ENCODE assay signal across 28 cellular contexts in genomic region chr10:108037061-108037460, GRCh38.
"Had no signal": no experiment of that assay in that cellular context is flagged by ENCODE, and none has a peak within 500 bp of the region (broad histone marks: within the 10 kb centered on the region; RNA-seq: fewer than 3 reads in every experiment).

No MANE protein-coding gene starts in this region.

- H3K27me3 ChIP-seq: pancreas, stomach, testis, thyroid gland, transverse colon, upper lobe of right lung had no signal

- H3K4me3 ChIP-seq: left ventricle myocardium inferior, lung, pancreas, prostate gland, skin epidermis, stomach, testis, thyroid gland, transverse colon, upper lobe of right lung had no signal

- H3K27ac Mint-ChIP-seq: immature natural killer cell; naive thymus-derived CD8-positive, alpha-beta T cell; stimulated activated naive B cell treated with anti-CD40 and anti-IgM and Interleukin-4, amounts not matched to agents 10 μg/mL and 1 μg/mL and 100 μg/mL, for 72 hours had no signal

- ATAC-seq: naive thymus-derived CD8-positive, alpha-beta T cell; pancreas; right cardiac atrium; sciatic nerve; stimulated activated naive B cell treated with anti-CD40 and anti-IgM and Interleukin-4, amounts not matched to agents 10 μg/mL and 1 μg/mL and 100 μg/mL, for 72 hours; stimulated activated naive CD8-positive, alpha-beta T cell treated with anti-CD3 and anti-CD28 coated beads, Interleukin-15, Interleukin-2, amounts not matched to agents 100 U/mL and 50 U/mL, for 24 hours; upper lobe of right lung had no signal

- H3K4me1 Mint-ChIP-seq: immature natural killer cell; naive thymus-derived CD8-positive, alpha-beta T cell; neural crest cell; stimulated activated naive B cell treated with anti-CD40 and anti-IgM and Interleukin-4, amounts not matched to agents 10 μg/mL and 1 μg/mL and 100 μg/mL, for 72 hours had no signal

- DNase-seq: hypothalamus; immature natural killer cell; kidney; left ventricle myocardium inferior; mesenchymal stem cell; naive thymus-derived CD8-positive, alpha-beta T cell; nucleus accumbens; pancreas; posterior cingulate gyrus; retina; right cardiac atrium; stimulated activated CD4-positive, alpha-beta T cell treated with anti-CD3 and anti-CD28 coated beads, Interleukin-12 subunit alpha, Interleukin-12 subunit beta, amount 100 ng/mL, for 4 hours; stimulated activated CD4-positive, alpha-beta T cell treated with anti-CD3 and anti-CD28 coated beads, Interleukin-15, amount 100 ng/mL, for 24 hours; stimulated activated CD4-positive, alpha-beta T cell treated with anti-CD3 and anti-CD28 coated beads, Interleukin-2, amount 100 ng/mL, for 24 hours; stimulated activated CD4-positive, alpha-beta T cell treated with anti-CD3 and anti-CD28 coated beads, Interleukin-4, amount 100 ng/mL, for 1 hour; stimulated activated naive B cell treated with anti-CD40 and anti-IgM and Interleukin-4, amounts not matched to agents 10 μg/mL and 1 μg/mL and 100 μg/mL, for 72 hours; stimulated activated naive CD8-positive, alpha-beta T cell treated with anti-CD3 and anti-CD28 coated beads, Interleukin-15, Interleukin-2, amounts not matched to agents 100 U/mL and 50 U/mL, for 24 hours; stomach; testis; thyroid gland; transverse colon; upper lobe of right lung had no signal

- H3K27ac ChIP-seq: left ventricle myocardium inferior, pancreas, prostate gland, skin epidermis, stomach, testis, thyroid gland, transverse colon, upper lobe of right lung had no signal

- H3K9me3 ChIP-seq: left ventricle myocardium inferior, pancreas, prostate gland, stomach, testis, thyroid gland, transverse colon, upper lobe of right lung had no signal

- H3K27me3 Mint-ChIP-seq: naive thymus-derived CD8-positive, alpha-beta T cell; stimulated activated naive B cell treated with anti-CD40 and anti-IgM and Interleukin-4, amounts not matched to agents 10 μg/mL and 1 μg/mL and 100 μg/mL, for 72 hours had no signal

- H3K36me3 ChIP-seq: left ventricle myocardium inferior, pancreas, prostate gland, stomach, thyroid gland, transverse colon, upper lobe of right lung had no signal

- H3K4me3 Mint-ChIP-seq: immature natural killer cell; naive thymus-derived CD8-positive, alpha-beta T cell; nephron; neural crest cell; stimulated activated naive B cell treated with anti-CD40 and anti-IgM and Interleukin-4, amounts not matched to agents 10 μg/mL and 1 μg/mL and 100 μg/mL, for 72 hours had no signal

- H3K4me1 ChIP-seq: left ventricle myocardium inferior, pancreas, prostate gland, stomach, testis, thyroid gland, transverse colon, upper lobe of right lung had no signal

- H3K36me3 Mint-ChIP-seq: immature natural killer cell; naive thymus-derived CD8-positive, alpha-beta T cell; stimulated activated naive B cell treated with anti-CD40 and anti-IgM and Interleukin-4, amounts not matched to agents 10 μg/mL and 1 μg/mL and 100 μg/mL, for 72 hours had no signal
